ENCODE assay signal across 14 cellular contexts in genomic region chr17:77527394-77527793, GRCh38.
DNase-seq lines count a peak whose midpoint lies in the region; ATAC-seq, FAIRE-seq and TF ChIP-seq lines count a peak whose summit lies in the region.
"Had no signal": no experiment of that assay in that cellular context is flagged by ENCODE, and none has a peak within 500 bp of the region (broad histone marks: within the 10 kb centered on the region; RNA-seq: fewer than 3 reads in every experiment).

No MANE protein-coding gene starts in this region.

- H3K4me2 ChIP-seq in BLaER1 treated with 17β-estradiol and CSF1 and Interleukin-3, amounts not matched to agents 10 nM and 100 nM = peak overlapping the region; percentile 85 to 99 (median 96); a peak in 21 of 22 replicates
- no peak overlapping the region for H3K4me2 ChIP-seq in K562 (ENCODE audit: insufficient read depth, low read length)

- H3K27ac ChIP-seq in BLaER1 treated with 17β-estradiol and CSF1 and Interleukin-3, amounts not matched to agents 10 nM and 100 nM = no peak overlapping the region; a peak in 1 of 22 replicates
- H3K27ac ChIP-seq in K562 (ENCODE audit: extremely low read depth, low read depth, low read length) (no peak overlapping the region), uterus (no peak overlapping the region)

- intact Hi-C loops in K562 (cut with micrococcal nuclease) = no loop called here
- intact Hi-C loops in uterus (cut with DNase I; ENCODE audit: low total_unique reads) = loop anchor here (10.0 kb wide), 1 partner anchor 47 kb away; no protein-coding TSS in a partner anchor

- peaks cover 13% of the 10 kb centered on the region for H3K27me3 Mint-ChIP-seq in neural crest cell (ENCODE audit: low read depth)

- no peaks in the 10 kb centered on the region for H3K9me1 ChIP-seq in K562 (ENCODE audit: control insufficient read depth, insufficient read depth, low read length)

- POLR2A ChIA-PET in K562 (lab: Yijun Ruan, JAX) = no interaction called here

- H3K4me3 ChIP-seq in BLaER1 treated with 17β-estradiol and CSF1 and Interleukin-3, amounts not matched to agents 10 nM and 100 nM = peak overlapping the region in 1 of 10 experiments; percentile 63; a peak in 2 of 20 replicates
- no peak overlapping the region for H3K4me3 ChIP-seq in K562
- H3K4me3 ChIP-seq in uterus = no peak overlapping the region

- ATAC-seq in K562 = no peak
- ATAC-seq: CD8-positive, alpha-beta T cell had no signal

- no peaks in the 10 kb centered on the region; a peak in 1 of 22 replicates for H4K20me1 ChIP-seq in BLaER1 treated with 17β-estradiol and CSF1 and Interleukin-3, amounts not matched to agents 10 nM and 100 nM
- H4K20me1 ChIP-seq in K562 (replicated peaks; ENCODE audit: control insufficient read depth, insufficient read depth, low read length) = no peaks in the 10 kb centered on the region

- BruUV-seq in K562 (replicated peaks; lab: Mats Ljungman, UMichigan) = no TSS peak

- H3K4me1 ChIP-seq in BLaER1 treated with 17β-estradiol and CSF1 and Interleukin-3, amounts not matched to agents 10 nM and 100 nM = peaks cover 5 to 27% (median 23%) of the 10 kb centered on the region in 10 experiments
- H3K4me1 ChIP-seq in K562 (replicated peaks in 1 of 2; ENCODE audit: control insufficient read depth in 2 of 2, insufficient read depth in 2 of 2, low read length in 2 of 2) (peaks cover 0 to 9% of the 10 kb centered on the region in 2 experiments; a peak in 1 of 5 replicates), uterus (peaks cover 0 to 10% of the 10 kb centered on the region in 2 donors)

- peak overlapping the region; percentile 4; the same call in 1 of the 2 replicates for H2AFZ ChIP-seq in K562 (ENCODE audit: low read depth, low read length)

- H3K27me3 ChIP-seq in BLaER1 treated with 17β-estradiol and CSF1 and Interleukin-3, amounts not matched to agents 10 nM and 100 nM = peaks cover 5 to 36% (median 11%) of the 10 kb centered on the region in 11 experiments; a peak in 19 of 22 replicates
- peaks cover 16 to 48% of the 10 kb centered on the region in 2 experiments; a peak in 4 of 5 replicates for H3K27me3 ChIP-seq in K562 (ENCODE audit: control insufficient read depth in 2 of 2, insufficient read depth in 2 of 2, low read length in 2 of 2)
- no peaks in the 10 kb centered on the region for H3K27me3 ChIP-seq in uterus

- H3K9ac ChIP-seq in BLaER1 treated with 17β-estradiol and CSF1 and Interleukin-3, amounts not matched to agents 10 nM and 100 nM = peak overlapping the region in 4 of 11 experiments; percentile 72 to 79 (median 78); a peak in 6 of 22 replicates
- no peak overlapping the region for H3K9ac ChIP-seq in K562 (ENCODE audit: insufficient read depth in 1 of 2, low read depth in 2 of 2, low read length in 2 of 2)

- CTCF ChIA-PET in K562 (lab: Yijun Ruan, JAX; ENCODE audit: low intra/inter-chr PET ratio) = no interaction called here

- peak overlapping the region; percentile 23 for H3K4me3 Mint-ChIP-seq in neural crest cell
- H3K4me3 Mint-ChIP-seq: activated B cell treated with CpG ODN at 0.5 μM for 24 hours had no signal

- TF ChIP-seq CTCF in K562 (IDR thresholded peaks at IDR 0.05 in 2 of 3, conservative IDR thresholded peaks at IDR 0.05 in 1 of 3; ENCODE audit: insufficient read depth in 2 of 3, low read depth in 1 of 3, low read length in 3 of 3) (no peak), neural crest cell (conservative IDR thresholded peaks at IDR 0.05) (no peak), uterus (IDR thresholded peaks at IDR 0.05) (no peak)

- H3K4me1 Mint-ChIP-seq in neural crest cell = peaks cover 4% of the 10 kb centered on the region

- peak; percentile 58 to 61 for DNase-seq in NCI-H446 (lab: John Stamatoyannopoulos, UW)
- no peak for DNase-seq in NCI-H446 treated with DMSO at 0.1 percent for 48 hours (lab: John Stamatoyannopoulos, UW)
- DNase-seq in K562 (ENCODE audit: extremely low read depth in 1 of 4, low spot score in 3 of 4) = no peak
- no peak for DNase-seq in neural crest cell (ENCODE audit: low read depth, low spot score)
- no peak for DNase-seq in middle frontal gyrus (ENCODE audit: extremely low spot score, low spot score)
- DNase-seq in NCI-H2029 treated with DMSO at 0.1 percent for 48 hours (lab: John Stamatoyannopoulos, UW) = no peak
- no peak for DNase-seq in uterus
- DNase-seq: activated B cell treated with CpG ODN at 0.5 μM for 24 hours; activated naive CD4-positive, alpha-beta T cell; CD8-positive, alpha-beta T cell; effector memory CD4-positive, alpha-beta T cell; midbrain; trophoblast cell had no signal

- H3K36me3 ChIP-seq in BLaER1 treated with 17β-estradiol and CSF1 and Interleukin-3, amounts not matched to agents 10 nM and 100 nM = no peaks in the 10 kb centered on the region
- H3K36me3 ChIP-seq in K562 (ENCODE audit: control insufficient read depth, insufficient read depth, low read length) (no peaks in the 10 kb centered on the region), uterus (no peaks in the 10 kb centered on the region)

- in situ Hi-C loops in K562 (cut with MboI) = no loop called here

- no peak overlapping the region for H3K27ac Mint-ChIP-seq in neural crest cell (ENCODE audit: unreplicated experiment)
- H3K27ac Mint-ChIP-seq: activated B cell treated with CpG ODN at 0.5 μM for 24 hours; CD8-positive, alpha-beta T cell had no signal

- H3K9me3 Mint-ChIP-seq in neural crest cell = peaks cover 2% of the 10 kb centered on the region
- H3K9me3 Mint-ChIP-seq: activated B cell treated with CpG ODN at 0.5 μM for 24 hours; CD8-positive, alpha-beta T cell had no signal

- H3K79me2 ChIP-seq in K562 (ENCODE audit: control insufficient read depth, insufficient read depth, low read length) = no peaks in the 10 kb centered on the region

- peaks cover 4% of the 10 kb centered on the region for H3K36me3 Mint-ChIP-seq in neural crest cell (ENCODE audit: low read depth)
- H3K36me3 Mint-ChIP-seq: CD8-positive, alpha-beta T cell had no signal

- no peak for FAIRE-seq in K562 (lab: Jason Lieb, UNC)

- TF ChIP-seq POLR2A in K562 (conservative IDR thresholded peaks at IDR 0.05) (no peak), uterus (IDR thresholded peaks at IDR 0.05) (no peak)

- WGBS in K562 (ENCODE audit: insufficient coverage, low coverage, missing lambda C conversion rate) = 34% methylated on average over 6 of the region's 6 CpGs

- peaks cover 0 to 8% (median 0%) of the 10 kb centered on the region in 11 experiments; a peak in 5 of 22 replicates for H3K9me3 ChIP-seq in BLaER1 treated with 17β-estradiol and CSF1 and Interleukin-3, amounts not matched to agents 10 nM and 100 nM (replicated peaks in 1 of 11)
- H3K9me3 ChIP-seq in K562 (replicated peaks; ENCODE audit: control insufficient read depth, insufficient read depth, low read depth, low read length) = no peaks in the 10 kb centered on the region; the same call in 1 of the 2 replicates
- no peaks in the 10 kb centered on the region for H3K9me3 ChIP-seq in uterus

- TF ChIP-seq RAD21 in K562 (CRISPR knock-in tag; conservative IDR thresholded peaks at IDR 0.05 in 1 of 2, IDR thresholded peaks at IDR 0.05 in 1 of 2) = no peak

- no peak for TF ChIP-seq EP300 in K562 (IDR thresholded peaks at IDR 0.05; ENCODE audit: low read length)

TF ChIP-seq in K562, 482 proteins besides CTCF, POLR2A, EP300 and RAD21 (continues in another document):
- TF ChIP-seq SMARCA4 (IDR thresholded peaks at IDR 0.05) = no peak
- no peak for TF ChIP-seq RNF2 (IDR thresholded peaks at IDR 0.05)
- TF ChIP-seq NFIC (IDR thresholded peaks at IDR 0.05) = no peak
- TF ChIP-seq ZBTB8A (IDR thresholded peaks at IDR 0.05; ENCODE audit: partially characterized antibody) = no peak
- TF ChIP-seq PRMT5 (CRISPR knock-in tag; IDR thresholded peaks at IDR 0.05) = no peak
- no peak for TF ChIP-seq CHAMP1 (IDR thresholded peaks at IDR 0.05)
- TF ChIP-seq PURB (CRISPR knock-in tag; IDR thresholded peaks at IDR 0.05; ENCODE audit: low read depth) = no peak
- TF ChIP-seq EGR1 (conservative IDR thresholded peaks at IDR 0.05) = no peak
- TF ChIP-seq PATZ1 (CRISPR knock-in tag; IDR thresholded peaks at IDR 0.05; ENCODE audit: borderline replicate concordance) = no peak

Comparison
In these comparisons a context has a peak if more than half of its experiments do, and no peak if none do; other contexts are left out.
1. DNase-seq: peak in NCI-H446 (2 of 2); none in NCI-H446 treated with DMSO at 0.1 percent for 48 hours (single experiment), K562 (0 of 4), neural crest cell (single experiment), middle frontal gyrus (single experiment), NCI-H2029 treated with DMSO at 0.1 percent for 48 hours (single experiment) and uterus (0 of 2).